In genomic region chr11:64569300-64569970, GRCh38 we compare ENCODE assay signal across 22 cellular contexts. TPM values are rescaled to one million over a fixed set of nuclear protein-coding genes. Genes with fewer than 3 reads are reported as not detected.
DNase-seq lines count a peak whose midpoint lies in the region; ATAC-seq, FAIRE-seq and TF ChIP-seq lines count a peak whose summit lies in the region.
"Had no signal": no experiment of that assay in that cellular context is flagged by ENCODE, and none has a peak within 500 bp of the region (broad histone marks: within the 10 kb centered on the region; RNA-seq: fewer than 3 reads in every experiment).

No MANE protein-coding gene starts in this region.

- TF ChIP-seq RAD21 in HepG2 (CRISPR knock-in tag; IDR thresholded peaks at IDR 0.05): no peak

- no peaks in the 10 kb centered on the region for H4K20me1 ChIP-seq in HepG2 (ENCODE audit: insufficient read depth, low read length)
- H4K20me1 ChIP-seq: BLaER1 had no signal

- H3K27me3 ChIP-seq in HepG2 (ENCODE audit: control insufficient read depth in 1 of 2, insufficient read depth in 2 of 2, low read length in 2 of 2): 0 out of 5 replicates have a peak, but pooled peaks cover 0 to 9% of the 10 kb centered on the region in 2 experiments
- peaks cover 0 to 12% of the 10 kb centered on the region in 2 donors for H3K27me3 ChIP-seq in tibial artery
- H3K27me3 ChIP-seq in prostate gland (replicated peaks; ENCODE audit: insufficient read depth): no peaks in the 10 kb centered on the region
- H3K27me3 ChIP-seq: BLaER1 had no signal

- no peak for TF ChIP-seq CTCF in HepG2 (CRISPR knock-in tag; IDR thresholded peaks at IDR 0.05)
- no peak for TF ChIP-seq CTCF in tibial artery (IDR thresholded peaks at IDR 0.05)
- TF ChIP-seq CTCF in prostate gland (IDR thresholded peaks at IDR 0.05): no peak

- DNase-seq in NCI-H82 (lab: John Stamatoyannopoulos, UW): peak; percentile 37
- no peak for DNase-seq in NCI-H82 treated with DMSO at 0.1 percent for 48 hours (lab: John Stamatoyannopoulos, UW; ENCODE audit: unreplicated experiment)
- DNase-seq in NCI-H2171 treated with DMSO at 0.1 percent for 48 hours (lab: John Stamatoyannopoulos, UW): peak; percentile 79
- no peak for DNase-seq in HepG2 (ENCODE audit: low spot score)
- DNase-seq in tibial artery: peak; percentile 15 to 38
- DNase-seq in prostate gland (ENCODE audit: low spot score): no peak
- DNase-seq: GF-D8, GM23248, Kasumi-1, MM.1S, NCI-H1092 treated with DMSO at 0.1 percent for 48 hours, NCI-H187, NCI-H446, NCI-H748 treated with DMSO at 0.1 percent for 48 hours, PC-9 had no signal

- intact Hi-C loops in HepG2 (cut with micrococcal nuclease; ENCODE audit: unreplicated experiment) (no loop called here), tibial artery (cut with DNase I; ENCODE audit: low total_unique reads) (no loop called here), prostate gland (cut with DNase I) (no loop called here)

- FAIRE-seq in HepG2 (lab: Jason Lieb, UNC): no peak
- FAIRE-seq: GM12891 had no signal

- H3K27ac ChIP-seq in HepG2 (ENCODE audit: extremely low read length, insufficient read depth, low read length) (no peak overlapping the region), tibial artery (no peak overlapping the region), prostate gland (no peak overlapping the region)
- H3K27ac ChIP-seq: 22Rv1, BLaER1, GM23248, PC-9 had no signal

- BruUV-seq in HepG2 (replicated peaks; lab: Mats Ljungman, UMichigan): no TSS peak

- no peak for TF ChIP-seq POLR2A in HepG2 (IDR thresholded peaks at IDR 0.05; ENCODE audit: insufficient read depth in 1 of 2, low read depth in 2 of 2, low read length in 2 of 2)
- TF ChIP-seq POLR2A in prostate gland (IDR thresholded peaks at IDR 0.05): no peak

- 61% methylated on average over 5 of the region's 8 CpGs for WGBS in HepG2 (ENCODE audit: low lambda C conversion rate)
- WGBS in prostate gland: 97% methylated on average over 8 of the region's 8 CpGs

- no peak overlapping the region for H3K9ac ChIP-seq in HepG2 (ENCODE audit: insufficient read depth, low read depth, low read length)
- H3K9ac ChIP-seq: BLaER1, GM23248 had no signal

- POLR2A ChIA-PET in HepG2 (lab: Yijun Ruan, JAX): no interaction called here

- H3K4me1 ChIP-seq in HepG2 (ENCODE audit: insufficient read depth, low read length) (peaks cover 59% of the 10 kb centered on the region), tibial artery (no peaks in the 10 kb centered on the region), prostate gland (replicated peaks) (no peaks in the 10 kb centered on the region)

- CTCF ChIA-PET in HepG2 (lab: Yijun Ruan, JAX; ENCODE audit: low intra/inter-chr PET ratio, low total read pairs): no interaction called here

- no peak overlapping the region for H3K4me2 ChIP-seq in HepG2 (ENCODE audit: low read depth, low read length)
- H3K4me2 ChIP-seq: BLaER1, PC-9 had no signal

- ATAC-seq in HepG2 (no peak), HG03439 (IDR thresholded peaks at IDR 0.05; ENCODE audit: unreplicated experiment) (no peak)
- no peak for ATAC-seq in activated CD4-positive, CD25-positive, alpha-beta regulatory T cell treated with anti-CD3 and anti-CD28 coated beads, Interleukin-2, amount 50 U/mL, for 24 hours

- TF ChIP-seq EP300 in HepG2 (IDR thresholded peaks at IDR 0.05; ENCODE audit: low read depth in 2 of 2, low read length in 2 of 2) (no peak), HepG2 (CRISPR knock-in tag; IDR thresholded peaks at IDR 0.05; ENCODE audit: borderline replicate concordance) (no peak)

- H3K36me3 ChIP-seq in HepG2 (replicated peaks in 1 of 2; ENCODE audit: control insufficient read depth in 1 of 2, insufficient read depth in 2 of 2, low read length in 2 of 2) (no peaks in the 10 kb centered on the region), tibial artery (no peaks in the 10 kb centered on the region), prostate gland (no peaks in the 10 kb centered on the region)
- H3K36me3 ChIP-seq: BLaER1 had no signal

- H3K9me3 ChIP-seq in HepG2 (ENCODE audit: low read length): no peaks in the 10 kb centered on the region
- no peaks in the 10 kb centered on the region for H3K9me3 ChIP-seq in tibial artery
- no peaks in the 10 kb centered on the region for H3K9me3 ChIP-seq in prostate gland
- H3K9me3 ChIP-seq: BLaER1 had no signal

- H3K79me2 ChIP-seq in HepG2 (ENCODE audit: insufficient read depth, low read length): no peaks in the 10 kb centered on the region

- H3K4me3 ChIP-seq in HepG2 (replicated peaks in 1 of 3; ENCODE audit: insufficient read depth in 1 of 3, low read depth in 2 of 3, low read length in 3 of 3): no peak overlapping the region
- no peak overlapping the region for H3K4me3 ChIP-seq in tibial artery
- H3K4me3 ChIP-seq in prostate gland: no peak overlapping the region
- H3K4me3 ChIP-seq: BLaER1, GM23248, PC-9 had no signal

- no peak overlapping the region for H2AFZ ChIP-seq in HepG2 (ENCODE audit: low read length)
- H2AFZ ChIP-seq: GM23248, PC-9 had no signal

- in situ Hi-C loops in HepG2 (cut with HindIII; ENCODE audit: extremely low pct_ligation_motif_present, low pct_unique_long_range_greater_than_20kb): no loop called here

TF ChIP-seq in HepG2, 621 proteins besides CTCF, POLR2A, EP300 and RAD21:
- peak; percentile 8 for TF ChIP-seq ZFP36 (IDR thresholded peaks at IDR 0.05; ENCODE audit: borderline replicate concordance, low read depth, low read length, partially characterized antibody)
- no peak for TF ChIP-seq SRF (IDR thresholded peaks at IDR 0.05; ENCODE audit: low read depth, low read length)

RNA-seq across cellular contexts. Expression of gene SLC22A11, which starts 13.7 kb away (rescaled TPM):
- 0.10 and 0.51 TPM in 2 replicates for total RNA-seq in HepG2 (2016; rRNA removed; fragmentation: Illumina TruSeq; extraction: Trizol)
- total RNA-seq in HepG2 (2016; cell fraction: cytosol; rRNA removed; fragmentation: Illumina TruSeq; extraction: Trizol; ENCODE audit: low read depth): 0.18 TPM in 1 of 2 replicates, not detected in the other
- total RNA-seq in HepG2 (2016; cell fraction: insoluble cytoplasmic fraction; rRNA removed; fragmentation: Illumina TruSeq; extraction: Trizol): 0.18 and 0.41 TPM in 2 replicates
- 0.12 and 0.24 TPM in 2 replicates for total RNA-seq in HepG2 (2016; cell fraction: membrane; rRNA removed; fragmentation: Illumina TruSeq; extraction: Trizol)
- 0.75 and 0.91 TPM in 2 replicates for total RNA-seq in HepG2 (2016; cell fraction: nucleus; rRNA removed; fragmentation: Illumina TruSeq; extraction: Trizol)
- polyA plus RNA-seq in HepG2 (2011; rRNA removed): 1.1 and 1.9 TPM in 2 replicates
- 0.68 and 1.0 TPM in 2 replicates for polyA plus RNA-seq in HepG2 (2011; cell fraction: cytosol; rRNA removed)
- 5.3 and 5.4 TPM in 2 replicates for polyA plus RNA-seq in HepG2 (2011; cell fraction: nucleus; rRNA removed)
- polyA plus RNA-seq in HepG2 (2012): 1.0 and 1.1 TPM in 2 replicates
- polyA plus RNA-seq in HepG2 (2016; cell fraction: cytosol; fragmentation: Illumina TruSeq; extraction: Trizol; ENCODE audit: low read depth): 0.09 and 0.10 TPM in 2 replicates
- 0.23 and 0.35 TPM in 2 replicates for polyA plus RNA-seq in HepG2 (2016; cell fraction: insoluble cytoplasmic fraction; fragmentation: Illumina TruSeq; extraction: Trizol; ENCODE audit: low read depth)
- 0.21 TPM in 1 of 2 replicates, not detected in the other for polyA plus RNA-seq in HepG2 (2016; cell fraction: membrane; fragmentation: Illumina TruSeq; extraction: Trizol; ENCODE audit: low read depth)
- polyA plus RNA-seq in HepG2 (2016; cell fraction: nucleus; fragmentation: Illumina TruSeq; extraction: Trizol; ENCODE audit: insufficient read depth, low read depth): 1.9 TPM in 2 replicates
- 1.6 TPM in 1 of 2 replicates, not detected in the other for polyA minus RNA-seq in HepG2 (2011; rRNA and poly(A)+ RNA removed; ENCODE audit: low replicate concordance)
- 0.40 and 0.44 TPM in 2 replicates for polyA minus RNA-seq in HepG2 (2011; cell fraction: cytosol; rRNA and poly(A)+ RNA removed)
- 0.37 and 1.5 TPM in 2 replicates for polyA minus RNA-seq in HepG2 (2011; cell fraction: nucleus; rRNA and poly(A)+ RNA removed)
- total RNA-seq in prostate gland: not detected
- total RNA-seq: Daoy, GM23248, SK-MEL-5 had no signal
- polyA plus RNA-seq: GM23248 had no signal

RNA-seq across cellular contexts. Expression of gene SLC22A12, which starts 21.6 kb away (rescaled TPM):
- not detected in 2 replicates for total RNA-seq in HepG2 (2016; rRNA removed; fragmentation: Illumina TruSeq; extraction: Trizol)
- total RNA-seq in HepG2 (2016; cell fraction: cytosol; rRNA removed; fragmentation: Illumina TruSeq; extraction: Trizol; ENCODE audit: low read depth): not detected in 2 replicates
- not detected in 2 replicates for total RNA-seq in HepG2 (2016; cell fraction: insoluble cytoplasmic fraction; rRNA removed; fragmentation: Illumina TruSeq; extraction: Trizol)
- total RNA-seq in HepG2 (2016; cell fraction: membrane; rRNA removed; fragmentation: Illumina TruSeq; extraction: Trizol): not detected in 2 replicates
- total RNA-seq in HepG2 (2016; cell fraction: nucleus; rRNA removed; fragmentation: Illumina TruSeq; extraction: Trizol): not detected in 2 replicates
- not detected in 2 replicates for polyA plus RNA-seq in HepG2 (2011; rRNA removed)
- not detected in 2 replicates for polyA plus RNA-seq in HepG2 (2011; cell fraction: cytosol; rRNA removed)
- not detected in 2 replicates for polyA plus RNA-seq in HepG2 (2011; cell fraction: nucleus; rRNA removed)
- polyA plus RNA-seq in HepG2 (2012): not detected in 2 replicates
- not detected in 2 replicates for polyA plus RNA-seq in HepG2 (2016; cell fraction: cytosol; fragmentation: Illumina TruSeq; extraction: Trizol; ENCODE audit: low read depth)
- not detected in 2 replicates for polyA plus RNA-seq in HepG2 (2016; cell fraction: insoluble cytoplasmic fraction; fragmentation: Illumina TruSeq; extraction: Trizol; ENCODE audit: low read depth)
- polyA plus RNA-seq in HepG2 (2016; cell fraction: membrane; fragmentation: Illumina TruSeq; extraction: Trizol; ENCODE audit: low read depth): not detected in 2 replicates
- not detected in 2 replicates for polyA plus RNA-seq in HepG2 (2016; cell fraction: nucleus; fragmentation: Illumina TruSeq; extraction: Trizol; ENCODE audit: insufficient read depth, low read depth)
- polyA minus RNA-seq in HepG2 (2011; rRNA and poly(A)+ RNA removed; ENCODE audit: low replicate concordance): not detected in 2 replicates
- polyA minus RNA-seq in HepG2 (2011; cell fraction: cytosol; rRNA and poly(A)+ RNA removed): not detected in 2 replicates
- not detected in 2 replicates for polyA minus RNA-seq in HepG2 (2011; cell fraction: nucleus; rRNA and poly(A)+ RNA removed)
- not detected for total RNA-seq in prostate gland
- total RNA-seq: Daoy, GM23248, PC-9, SK-MEL-5 had no signal
- polyA plus RNA-seq: GM23248 had no signal

Comparison
In these comparisons a context has a peak if more than half of its experiments do, and no peak if none do; other contexts are left out.
1. DNase-seq: peak in NCI-H82 (single experiment), NCI-H2171 treated with DMSO at 0.1 percent for 48 hours (single experiment) and tibial artery (2 of 2); none in NCI-H82 treated with DMSO at 0.1 percent for 48 hours (single experiment), HepG2 (single experiment) and prostate gland (single experiment).